10 cellular contexts compared by ENCODE assay signal in genomic region chr5:141478321-141478945, GRCh38. TPM values are rescaled to one million over a fixed set of nuclear protein-coding genes. Genes with fewer than 3 reads are reported as not detected.
DNase-seq lines count a peak whose midpoint lies in the region; ATAC-seq and TF ChIP-seq lines count a peak whose summit lies in the region.
"Had no signal": no experiment of that assay in that cellular context is flagged by ENCODE, and none has a peak within 500 bp of the region (broad histone marks: within the 10 kb centered on the region; RNA-seq: fewer than 3 reads in every experiment).

No MANE protein-coding gene starts in this region.

- H3K4me3 ChIP-seq in body of pancreas (no peak overlapping the region), left lung (peak overlapping the region; percentile 51 to 52), upper lobe of left lung (peak overlapping the region; percentile 17 to 70 (median 58))
- H3K4me3 ChIP-seq: A549 had no signal

- no peaks in the 10 kb centered on the region for H3K9me3 Mint-ChIP-seq in activated CD8-positive, alpha-beta memory T cell treated with anti-CD3 and anti-CD28 coated beads, Interleukin-2, amount 10 ng/mL, durations not matched to agents 7 days and 5 days (ENCODE audit: low read depth)

- CTCF ChIA-PET in activated CD8-positive, alpha-beta memory T cell treated with anti-CD3 and anti-CD28 coated beads, Interleukin-2, amount 10 ng/mL, durations not matched to agents 7 days and 5 days (lab: Charles Lee): no interaction called here

- ATAC-seq in activated CD8-positive, alpha-beta memory T cell treated with anti-CD3 and anti-CD28 coated beads, Interleukin-2, amount 10 ng/mL, durations not matched to agents 7 days and 5 days: no peak
- ATAC-seq in body of pancreas: no peak
- peak; percentile 34 for ATAC-seq in left lung
- no peak for ATAC-seq in upper lobe of left lung (ENCODE audit: low FRiP score in 2 of 2)
- ATAC-seq: A549 had no signal

- H3K27me3 ChIP-seq in body of pancreas (no peaks in the 10 kb centered on the region), left lung (peaks cover 11 to 58% of the 10 kb centered on the region in 2 donors), upper lobe of left lung (no peaks in the 10 kb centered on the region)

- H3K36me3 Mint-ChIP-seq in activated CD8-positive, alpha-beta memory T cell treated with anti-CD3 and anti-CD28 coated beads, Interleukin-2, amount 10 ng/mL, durations not matched to agents 7 days and 5 days: no peaks in the 10 kb centered on the region

- TF ChIP-seq CTCF in body of pancreas (IDR thresholded peaks at IDR 0.05) (peak in 6 of 7 experiments; percentile 20 to 57 (median 49)), left lung (IDR thresholded peaks at IDR 0.05) (peak in 1 of 2 donors; percentile 24), upper lobe of left lung (IDR thresholded peaks at IDR 0.05) (peak in 3 of 6 experiments; percentile 34 to 46 (median 36))

- H3K27ac ChIP-seq in body of pancreas (no peak overlapping the region), left lung (no peak overlapping the region), upper lobe of left lung (no peak overlapping the region)
- H3K27ac ChIP-seq: A549 had no signal

- H3K4me1 Mint-ChIP-seq in activated CD8-positive, alpha-beta memory T cell treated with anti-CD3 and anti-CD28 coated beads, Interleukin-2, amount 10 ng/mL, durations not matched to agents 7 days and 5 days: peaks cover 26% of the 10 kb centered on the region

- H3K4me1 ChIP-seq in body of pancreas (peaks cover 29% of the 10 kb centered on the region), left lung (peaks cover 20 to 25% of the 10 kb centered on the region in 2 donors), upper lobe of left lung (peaks cover 21 to 52% (median 34%) of the 10 kb centered on the region in 4 donors)
- H3K4me1 ChIP-seq: A549 had no signal

- H3K27me3 Mint-ChIP-seq in activated CD8-positive, alpha-beta memory T cell treated with anti-CD3 and anti-CD28 coated beads, Interleukin-2, amount 10 ng/mL, durations not matched to agents 7 days and 5 days: peaks cover 85% of the 10 kb centered on the region

- H3K4me3 Mint-ChIP-seq in activated CD8-positive, alpha-beta memory T cell treated with anti-CD3 and anti-CD28 coated beads, Interleukin-2, amount 10 ng/mL, durations not matched to agents 7 days and 5 days: no peak overlapping the region

- peak; percentile 48 for DNase-seq in activated CD8-positive, alpha-beta memory T cell treated with anti-CD3 and anti-CD28 coated beads, Interleukin-2, amount 10 ng/mL, durations not matched to agents 7 days and 5 days
- DNase-seq in activated CD8-positive, alpha-beta memory T cell treated with anti-CD3 and anti-CD28 coated beads for 24 hours: no peak
- DNase-seq in body of pancreas: peak; percentile 82 to 93 (median 88)
- DNase-seq in left lung: peak in 1 of 2 donors; percentile 91
- DNase-seq in upper lobe of left lung: peak; percentile 87 to 92
- no peak for DNase-seq in superior temporal gyrus (ENCODE audit: extremely low spot score)
- no peak for DNase-seq in stimulated activated CD4-positive, alpha-beta T cell treated with anti-CD3 and anti-CD28 coated beads, Interleukin-4, amount 100 ng/mL, for 1 hour
- no peak for DNase-seq in NK-92 treated with Interleukin-12 subunit alpha and Interleukin-12 subunit beta, amount 100 ng/mL, for 24 hours (lab: John Stamatoyannopoulos, UW)

- intact Hi-C loops in body of pancreas (cut with DNase I): no loop called here
- intact Hi-C loops in left lung (cut with DNase I): no loop called here

- no peak overlapping the region for H3K27ac Mint-ChIP-seq in activated CD8-positive, alpha-beta memory T cell treated with anti-CD3 and anti-CD28 coated beads, Interleukin-2, amount 10 ng/mL, durations not matched to agents 7 days and 5 days

- 11 to 12% methylated on average over 6 to 20 of the region's 20 CpGs for WGBS in body of pancreas, 2 donors
- WGBS in upper lobe of left lung, 2 donors: 30 to 57% methylated on average over 18 to 19 of the region's 20 CpGs

- no peak for TF ChIP-seq POLR2A in body of pancreas (IDR thresholded peaks at IDR 0.05)
- TF ChIP-seq POLR2A in upper lobe of left lung (IDR thresholded peaks at IDR 0.05): no peak

- no peak for TF ChIP-seq EP300 in upper lobe of left lung (IDR thresholded peaks at IDR 0.05)

- H3K36me3 ChIP-seq in body of pancreas (replicated peaks in 1 of 2; ENCODE audit: insufficient read depth in 1 of 2, low read depth in 2 of 2) (no peaks in the 10 kb centered on the region), left lung (no peaks in the 10 kb centered on the region), upper lobe of left lung (peaks cover 0 to 5% (median 0%) of the 10 kb centered on the region in 4 donors)

- no peaks in the 10 kb centered on the region for H3K9me3 ChIP-seq in body of pancreas
- no peaks in the 10 kb centered on the region for H3K9me3 ChIP-seq in left lung
- no peaks in the 10 kb centered on the region for H3K9me3 ChIP-seq in upper lobe of left lung
- H3K9me3 ChIP-seq: A549 had no signal

RNA-seq across cellular contexts. Expression of gene PCDHGC3, which starts 2.7 kb away (rescaled TPM):
- total RNA-seq in activated CD8-positive, alpha-beta memory T cell treated with anti-CD3 and anti-CD28 coated beads, Interleukin-2, amount 10 ng/mL, durations not matched to agents 7 days and 5 days: not detected
- total RNA-seq in body of pancreas: 10 to 100 TPM in 1 of 2 donors, 1 to 10 TPM in 1; 9.6 to 16.1 TPM
- 100 to 1,000 TPM in 1 of 2 donors, 10 to 100 TPM in 1; 65.4 to 101 TPM for total RNA-seq in left lung
- total RNA-seq in upper lobe of left lung: 100 to 1,000 TPM in 1 of 6 donors, 10 to 100 TPM in 5; 26.4 to 116 (median 50.1) TPM
- total RNA-seq: T-helper 1 cell treated with Interleukin-12 subunit alpha and Interleukin-12 subunit beta and Interleukin-4 antibody, amounts not matched to agents 30 ng/mL and 1 ng/mL, for 36 hours had no signal

RNA-seq across cellular contexts. Expression of gene PCDHGC4, which starts 6.4 kb away (rescaled TPM):
- total RNA-seq in activated CD8-positive, alpha-beta memory T cell treated with anti-CD3 and anti-CD28 coated beads, Interleukin-2, amount 10 ng/mL, durations not matched to agents 7 days and 5 days: not detected
- total RNA-seq in body of pancreas (1 to 10 TPM; 1.6 to 2.0 TPM), left lung (1 to 10 TPM in 1 of 2 donors, under 1 TPM in 1; 0.79 to 2.5 TPM), upper lobe of left lung (10 to 100 TPM in 1 of 6 donors, 1 to 10 TPM in 4, under 1 TPM in 1; 0.69 to 24.7 (median 1.8) TPM)
- total RNA-seq: T-helper 1 cell treated with Interleukin-12 subunit alpha and Interleukin-12 subunit beta and Interleukin-4 antibody, amounts not matched to agents 30 ng/mL and 1 ng/mL, for 36 hours had no signal

RNA-seq across cellular contexts. Expression of gene PCDHGC5, which starts 10.4 kb away (rescaled TPM):
- not detected for total RNA-seq in activated CD8-positive, alpha-beta memory T cell treated with anti-CD3 and anti-CD28 coated beads, Interleukin-2, amount 10 ng/mL, durations not matched to agents 7 days and 5 days
- total RNA-seq in body of pancreas: 1 to 10 TPM; 2.0 to 3.1 TPM
- 1 to 10 TPM; 1.4 to 1.9 TPM for total RNA-seq in left lung
- total RNA-seq in upper lobe of left lung: 10 to 100 TPM in 1 of 6 donors, 1 to 10 TPM in 3, under 1 TPM in 2; 0.61 to 11.5 (median 1.4) TPM
- total RNA-seq: T-helper 1 cell treated with Interleukin-12 subunit alpha and Interleukin-12 subunit beta and Interleukin-4 antibody, amounts not matched to agents 30 ng/mL and 1 ng/mL, for 36 hours had no signal

RNA-seq across cellular contexts. Expression of gene PCDHGA12, which starts 48.1 kb away (rescaled TPM):
- total RNA-seq in activated CD8-positive, alpha-beta memory T cell treated with anti-CD3 and anti-CD28 coated beads, Interleukin-2, amount 10 ng/mL, durations not matched to agents 7 days and 5 days: under 1 TPM in 1 of 2 experiments, not detected in 1; 0.07 TPM
- 1 to 10 TPM; 5.3 to 5.4 TPM for total RNA-seq in body of pancreas
- 1 to 10 TPM; 5.7 to 6.0 TPM for total RNA-seq in left lung
- 10 to 100 TPM in 1 of 6 donors, 1 to 10 TPM in 5; 4.3 to 19.9 (median 5.7) TPM for total RNA-seq in upper lobe of left lung

RNA-seq across cellular contexts. Expression of gene PCDHGA11, which starts 57.6 kb away (rescaled TPM):
- total RNA-seq in activated CD8-positive, alpha-beta memory T cell treated with anti-CD3 and anti-CD28 coated beads, Interleukin-2, amount 10 ng/mL, durations not matched to agents 7 days and 5 days: not detected
- 1 to 10 TPM; 4.9 to 6.9 TPM for total RNA-seq in body of pancreas
- total RNA-seq in left lung: 1 to 10 TPM; 2.5 to 3.4 TPM
- 10 to 100 TPM in 1 of 6 donors, 1 to 10 TPM in 5; 2.0 to 16.8 (median 2.3) TPM for total RNA-seq in upper lobe of left lung

Comparison
In these comparisons a context has a peak if more than half of its experiments do, and no peak if none do; other contexts are left out.
1. DNase-seq: peak in activated CD8-positive, alpha-beta memory T cell treated with anti-CD3 and anti-CD28 coated beads, Interleukin-2, amount 10 ng/mL, durations not matched to agents 7 days and 5 days (single experiment), body of pancreas (4 of 4) and upper lobe of left lung (2 of 2); none in activated CD8-positive, alpha-beta memory T cell treated with anti-CD3 and anti-CD28 coated beads for 24 hours (single experiment), superior temporal gyrus (single experiment), stimulated activated CD4-positive, alpha-beta T cell treated with anti-CD3 and anti-CD28 coated beads, Interleukin-4, amount 100 ng/mL, for 1 hour (single experiment) and NK-92 treated with Interleukin-12 subunit alpha and Interleukin-12 subunit beta, amount 100 ng/mL, for 24 hours (single experiment).
2. H3K4me3 ChIP-seq: peak in left lung (2 of 2) and upper lobe of left lung (4 of 4); none in body of pancreas (0 of 2).
3. RNA of gene PCDHGC3, which starts 2.7 kb away (total RNA-seq): 65.4 to 101 TPM in left lung, 26.4 to 116 TPM in upper lobe of left lung and 9.6 to 16.1 TPM in body of pancreas; not detected in activated CD8-positive, alpha-beta memory T cell treated with anti-CD3 and anti-CD28 coated beads, Interleukin-2, amount 10 ng/mL, durations not matched to agents 7 days and 5 days; every median in the first group is over 10 times any median in the second.